ENCODE assay signal across 8 cellular contexts in the genomic region with DNA sequence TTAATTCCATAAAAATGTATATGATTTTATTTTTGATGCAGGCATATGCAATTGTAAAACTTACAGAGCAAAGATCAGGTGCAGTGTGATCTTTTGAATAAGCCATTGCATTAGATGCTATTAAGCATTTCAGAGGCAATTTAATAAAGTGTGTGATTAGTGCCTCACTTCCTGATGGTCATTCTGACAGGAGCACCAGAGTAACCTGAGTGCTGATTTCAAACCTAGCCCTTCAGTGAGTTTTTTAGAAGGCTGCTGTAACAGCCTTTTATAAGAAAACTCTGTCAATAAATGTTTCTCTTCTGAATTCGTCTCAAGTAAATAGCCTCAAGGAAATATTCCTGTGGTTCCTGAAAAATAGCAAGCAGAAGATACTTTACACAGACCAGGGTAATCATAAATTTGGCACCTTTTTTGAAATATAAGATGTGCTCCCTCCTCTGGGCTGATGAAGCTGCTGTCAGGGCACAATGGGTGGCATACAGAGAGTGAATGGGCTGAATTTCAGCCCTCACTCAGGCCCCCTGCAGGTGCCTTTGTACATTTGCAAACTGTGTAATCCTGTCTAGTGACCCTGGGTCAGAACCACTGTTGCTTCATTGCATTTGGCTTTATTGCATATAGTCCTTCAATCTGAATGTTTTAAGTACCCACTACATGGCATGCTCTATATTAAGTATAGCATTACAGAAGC.
DNase-seq lines count a peak whose midpoint lies in the region; ATAC-seq and TF ChIP-seq lines count a peak whose summit lies in the region.

No MANE protein-coding gene starts in this region.

- BruUV-seq in OCI-LY7 (replicated peaks; lab: Mats Ljungman, UMichigan) = no TSS peak

- H3K27ac ChIP-seq in OCI-LY7 (ENCODE audit: low read depth, low read length, poor library complexity, severe bottlenecking) = no peak overlapping the region

- H3K27ac Mint-ChIP-seq in activated T-cell treated with anti-CD3 and anti-CD28 coated beads, Interleukin-2, amount 50 U/mL, for 72 hours = no peak overlapping the region

- H3K9me3 ChIP-seq in OCI-LY7 (ENCODE audit: low read length) = no peaks in the 10 kb centered on the region

- no peaks in the 10 kb centered on the region for H3K9me3 Mint-ChIP-seq in activated T-cell treated with anti-CD3 and anti-CD28 coated beads, Interleukin-2, amount 50 U/mL, for 72 hours

- no peak overlapping the region for H3K4me3 ChIP-seq in OCI-LY7 (ENCODE audit: low read depth, low read length, poor library complexity, severe bottlenecking)

- H3K27me3 Mint-ChIP-seq in activated T-cell treated with anti-CD3 and anti-CD28 coated beads, Interleukin-2, amount 50 U/mL, for 72 hours (ENCODE audit: low read depth) = peaks cover 7% of the 10 kb centered on the region

- no peak overlapping the region for H3K4me3 Mint-ChIP-seq in activated T-cell treated with anti-CD3 and anti-CD28 coated beads, Interleukin-2, amount 50 U/mL, for 72 hours

- peak; percentile 53 for TF ChIP-seq CTCF in OCI-LY7 (conservative IDR thresholded peaks at IDR 0.05; ENCODE audit: low read length)

- no peaks in the 10 kb centered on the region for H3K4me1 Mint-ChIP-seq in activated T-cell treated with anti-CD3 and anti-CD28 coated beads, Interleukin-2, amount 50 U/mL, for 72 hours (ENCODE audit: low read depth)

- intact Hi-C loops in OCI-LY7 (cut with micrococcal nuclease; ENCODE audit: unreplicated experiment) = no loop called here

- no peaks in the 10 kb centered on the region for H3K9me2 ChIP-seq in OCI-LY7 (ENCODE audit: insufficient read depth, low read length)

- no peaks in the 10 kb centered on the region for H3K36me3 ChIP-seq in OCI-LY7 (ENCODE audit: insufficient read depth, low read length)

- H2AFZ ChIP-seq in OCI-LY7 (ENCODE audit: low read length) = no peak overlapping the region

- DNase-seq in activated T-cell treated with anti-CD3 and anti-CD28 coated beads, Interleukin-2, amount 50 U/mL, for 72 hours = peak; percentile 3 to 7
- no peak for DNase-seq in activated T-cell treated with anti-CD3 and anti-CD28 coated beads, Interleukin-2, amount 50 U/mL, for 1 hour
- peak; percentile 6 for DNase-seq in OCI-LY7 (ENCODE audit: low spot score)
- DNase-seq in globus pallidus (ENCODE audit: low spot score) = peak; percentile 11
- DNase-seq in NCI-H187 treated with DMSO at 0.1 percent for 48 hours (lab: John Stamatoyannopoulos, UW) = no peak
- no peak for DNase-seq in D341Med (ENCODE audit: low spot score)

- no peaks in the 10 kb centered on the region for H4K20me1 ChIP-seq in OCI-LY7 (ENCODE audit: insufficient read depth, low read length)

- peak; percentile 64 to 74 for ATAC-seq in activated T-cell treated with anti-CD3 and anti-CD28 coated beads, Interleukin-2, amount 50 U/mL, for 72 hours (replicated peaks in 1 of 2)
- ATAC-seq in HG02885 (IDR thresholded peaks at IDR 0.05; ENCODE audit: poor library complexity, unreplicated experiment) = peak; percentile 96
- no peak for ATAC-seq in GM21717 (IDR thresholded peaks at IDR 0.05; ENCODE audit: unreplicated experiment)

- H3K79me2 ChIP-seq in OCI-LY7 (ENCODE audit: insufficient read depth, low read depth, low read length) = no peaks in the 10 kb centered on the region

- POLR2A ChIA-PET in OCI-LY7 (lab: Charles Lee) = no interaction called here

- no peak overlapping the region for H3K4me2 ChIP-seq in OCI-LY7 (ENCODE audit: low read length)

- CTCF ChIA-PET in OCI-LY7 (lab: Charles Lee; ENCODE audit: unreplicated experiment) = no interaction called here

- no peaks in the 10 kb centered on the region for H3K4me1 ChIP-seq in OCI-LY7 (ENCODE audit: insufficient read depth, low read length, poor library complexity, severe bottlenecking)

- no peaks in the 10 kb centered on the region for H3K36me3 Mint-ChIP-seq in activated T-cell treated with anti-CD3 and anti-CD28 coated beads, Interleukin-2, amount 50 U/mL, for 72 hours (ENCODE audit: insufficient read depth in 2 of 2)

Comparison
In these comparisons a context has a peak if more than half of its experiments do, and no peak if none do; other contexts are left out.
1. DNase-seq: peak in activated T-cell treated with anti-CD3 and anti-CD28 coated beads, Interleukin-2, amount 50 U/mL, for 72 hours (2 of 2), OCI-LY7 (single experiment) and globus pallidus (single experiment); none in activated T-cell treated with anti-CD3 and anti-CD28 coated beads, Interleukin-2, amount 50 U/mL, for 1 hour (single experiment), NCI-H187 treated with DMSO at 0.1 percent for 48 hours (single experiment) and D341Med (single experiment).